Comparison of ENCODE assay signal across 34 cellular contexts in genomic region chr7:135859548-135859947, GRCh38.
DNase-seq lines count a peak whose midpoint lies in the region; ATAC-seq, FAIRE-seq and TF ChIP-seq lines count a peak whose summit lies in the region.
"Had no signal": no experiment of that assay in that cellular context is flagged by ENCODE, and none has a peak within 500 bp of the region (broad histone marks: within the 10 kb centered on the region; RNA-seq: fewer than 3 reads in every experiment).

No MANE protein-coding gene starts in this region.

- H3K36me3 Mint-ChIP-seq in astrocyte (ENCODE audit: low read depth, unreplicated experiment) = no peaks in the 10 kb centered on the region
- no peaks in the 10 kb centered on the region for H3K36me3 Mint-ChIP-seq in activated T-helper 17 cell treated with anti-CD3 and anti-CD28 coated beads, Interleukin-2, amount 50 U/mL, for 72 hours (ENCODE audit: low read depth)
- H3K36me3 Mint-ChIP-seq: activated CD8-positive, alpha-beta memory T cell treated with anti-CD3 and anti-CD28 coated beads, Interleukin-2, amount 10 ng/mL, durations not matched to agents 7 days and 5 days; CD8-positive, alpha-beta memory T cell; stimulated activated effector memory CD8-positive, alpha-beta T cell treated with anti-CD3 and anti-CD28 coated beads, Interleukin-12 subunit alpha, Interleukin-12 subunit beta, amount 100 ng/mL, for 72 hours; T-cell had no signal

- H3K27me3 Mint-ChIP-seq in astrocyte (ENCODE audit: low read depth, unreplicated experiment) = peaks cover 2% of the 10 kb centered on the region
- no peaks in the 10 kb centered on the region for H3K27me3 Mint-ChIP-seq in activated T-helper 17 cell treated with anti-CD3 and anti-CD28 coated beads, Interleukin-2, amount 50 U/mL, for 72 hours
- H3K27me3 Mint-ChIP-seq: activated CD8-positive, alpha-beta memory T cell treated with anti-CD3 and anti-CD28 coated beads, Interleukin-2, amount 10 ng/mL, durations not matched to agents 7 days and 5 days; T-cell had no signal

- no peak for FAIRE-seq in astrocyte (lab: Jason Lieb, UNC)
- FAIRE-seq: HTR-8/SVneo had no signal

- TF ChIP-seq CTCF in astrocyte (IDR thresholded peaks at IDR 0.05; ENCODE audit: insufficient read depth, low read depth, low read length) = no peak
- TF ChIP-seq CTCF in foreskin keratinocyte (conservative IDR thresholded peaks at IDR 0.05) = no peak

- H4K20me1 ChIP-seq in astrocyte (ENCODE audit: insufficient read depth, low read length) = no peaks in the 10 kb centered on the region

- H3K9ac ChIP-seq in astrocyte (ENCODE audit: low read length) = no peak overlapping the region

- peaks cover 3% of the 10 kb centered on the region for H3K9me3 Mint-ChIP-seq in astrocyte (ENCODE audit: unreplicated experiment)
- H3K9me3 Mint-ChIP-seq in activated T-helper 17 cell treated with anti-CD3 and anti-CD28 coated beads, Interleukin-2, amount 50 U/mL, for 72 hours = peaks cover 3% of the 10 kb centered on the region
- H3K9me3 Mint-ChIP-seq: CD8-positive, alpha-beta memory T cell had no signal

- H3K27ac ChIP-seq in astrocyte (ENCODE audit: low read depth, low read length) (no peak overlapping the region), foreskin keratinocyte (no peak overlapping the region)
- H3K27ac ChIP-seq: body of pancreas, hepatocyte, SJSA1, transverse colon had no signal

- H3K4me2 ChIP-seq in astrocyte (ENCODE audit: low read length) = no peak overlapping the region
- H3K4me2 ChIP-seq: hepatocyte had no signal

- no peak overlapping the region for H3K4me3 Mint-ChIP-seq in astrocyte (ENCODE audit: unreplicated experiment)
- no peak overlapping the region for H3K4me3 Mint-ChIP-seq in activated T-helper 17 cell treated with anti-CD3 and anti-CD28 coated beads, Interleukin-2, amount 50 U/mL, for 72 hours
- H3K4me3 Mint-ChIP-seq: activated CD8-positive, alpha-beta memory T cell treated with anti-CD3 and anti-CD28 coated beads, Interleukin-2, amount 10 ng/mL, durations not matched to agents 7 days and 5 days; activated T-cell treated with anti-CD3 and anti-CD28 coated beads, Interleukin-2, amount 50 U/mL, for 4 hours; CD8-positive, alpha-beta memory T cell; endodermal cell; nephron; stimulated activated effector memory CD8-positive, alpha-beta T cell treated with anti-CD3 and anti-CD28 coated beads, Interleukin-12 subunit alpha, Interleukin-12 subunit beta, amount 100 ng/mL, for 72 hours; T-cell had no signal

- H3K4me1 Mint-ChIP-seq in astrocyte (ENCODE audit: low read depth, unreplicated experiment) = peaks cover 7% of the 10 kb centered on the region
- peaks cover 7% of the 10 kb centered on the region for H3K4me1 Mint-ChIP-seq in activated T-helper 17 cell treated with anti-CD3 and anti-CD28 coated beads, Interleukin-2, amount 50 U/mL, for 72 hours
- H3K4me1 Mint-ChIP-seq: activated CD8-positive, alpha-beta memory T cell treated with anti-CD3 and anti-CD28 coated beads, Interleukin-2, amount 10 ng/mL, durations not matched to agents 7 days and 5 days had no signal

- no peak overlapping the region for H3K27ac Mint-ChIP-seq in astrocyte (ENCODE audit: unreplicated experiment)
- H3K27ac Mint-ChIP-seq in activated T-helper 17 cell treated with anti-CD3 and anti-CD28 coated beads, Interleukin-2, amount 50 U/mL, for 72 hours = no peak overlapping the region
- H3K27ac Mint-ChIP-seq: activated CD8-positive, alpha-beta memory T cell treated with anti-CD3 and anti-CD28 coated beads, Interleukin-2, amount 10 ng/mL, durations not matched to agents 7 days and 5 days; endodermal cell; nephron; stimulated activated effector memory CD8-positive, alpha-beta T cell treated with anti-CD3 and anti-CD28 coated beads, Interleukin-12 subunit alpha, Interleukin-12 subunit beta, amount 100 ng/mL, for 72 hours; T-cell had no signal

- ATAC-seq in foreskin keratinocyte (peak; percentile 24), HG03025 (IDR thresholded peaks at IDR 0.05; ENCODE audit: low FRiP score, unreplicated experiment) (no peak)
- no peak for ATAC-seq in activated T-helper 17 cell treated with anti-CD3 and anti-CD28 coated beads, Interleukin-2, amount 50 U/mL, for 72 hours (replicated peaks)
- ATAC-seq: activated CD8-positive, alpha-beta memory T cell treated with anti-CD3 and anti-CD28 coated beads, Interleukin-2, amount 10 ng/mL, durations not matched to agents 7 days and 5 days; activated T-cell treated with anti-CD3 and anti-CD28 coated beads, Interleukin-2, amount 50 U/mL, for 4 hours; body of pancreas; esophagus mucosa; left cardiac atrium; mucosa of descending colon; stimulated activated effector memory CD8-positive, alpha-beta T cell treated with anti-CD3 and anti-CD28 coated beads, Interleukin-12 subunit alpha, Interleukin-12 subunit beta, amount 100 ng/mL, for 72 hours; T-cell had no signal

- DNase-seq in Daoy (ENCODE audit: low read depth) = peak; percentile 58
- DNase-seq in HT1080 (ENCODE audit: low read depth) = peak; percentile 21
- peak; percentile 32 for DNase-seq in astrocyte (ENCODE audit: low read depth)
- DNase-seq in foreskin keratinocyte = no peak
- no peak for DNase-seq in DMS114 treated with DMSO at 0.1 percent for 48 hours (lab: John Stamatoyannopoulos, UW; ENCODE audit: unreplicated experiment)
- DNase-seq in T-helper 1 cell = no peak
- DNase-seq: activated CD4-positive, CD25-positive, alpha-beta regulatory T cell; activated CD8-positive, alpha-beta memory T cell treated with anti-CD3 and anti-CD28 coated beads, Interleukin-2, amount 10 ng/mL, durations not matched to agents 7 days and 5 days; activated T-cell treated with anti-CD3 and anti-CD28 coated beads, Interleukin-2, amount 50 U/mL, for 4 hours; body of pancreas; CD8-positive, alpha-beta memory T cell; cerebellar nuclear complex; dermis blood vessel endothelial cell; DMS 273 treated with DMSO at 0.1 percent for 48 hours; endodermal cell; GDM1; KG1; left cardiac atrium; mucosa of descending colon; MV-4-11; NCI-H146; NCI-H2107; NCI-H446; NCI-H748 treated with DMSO at 0.1 percent for 48 hours; T-cell; transverse colon had no signal

- no peak overlapping the region for H3K4me3 ChIP-seq in astrocyte (ENCODE audit: insufficient read depth, low read depth, low read length)
- H3K4me3 ChIP-seq: body of pancreas, hepatocyte, mucosa of descending colon, SJSA1, transverse colon had no signal

- H3K36me3 ChIP-seq in astrocyte (ENCODE audit: insufficient read depth, low read length) = no peaks in the 10 kb centered on the region
- H3K36me3 ChIP-seq: SJSA1, transverse colon had no signal

- no peak overlapping the region for H2AFZ ChIP-seq in astrocyte (ENCODE audit: low read depth, low read length)
- H2AFZ ChIP-seq: hepatocyte had no signal

- peaks cover 11% of the 10 kb centered on the region for H3K9me3 ChIP-seq in astrocyte (ENCODE audit: insufficient read depth, low read depth, low read length)
- H3K9me3 ChIP-seq: mucosa of descending colon, SJSA1, transverse colon had no signal

- H3K27me3 ChIP-seq in astrocyte (ENCODE audit: insufficient read depth, low read length) (no peaks in the 10 kb centered on the region), foreskin keratinocyte (no peaks in the 10 kb centered on the region)
- H3K27me3 ChIP-seq: body of pancreas, hepatocyte, SJSA1, transverse colon had no signal

- no peaks in the 10 kb centered on the region for H3K79me2 ChIP-seq in astrocyte (ENCODE audit: insufficient read depth, low read length)
- H3K79me2 ChIP-seq: hepatocyte had no signal

- H3K4me1 ChIP-seq in astrocyte (ENCODE audit: insufficient read depth, low read length) (peaks cover 12% of the 10 kb centered on the region), foreskin keratinocyte (peaks cover 17% of the 10 kb centered on the region)
- H3K4me1 ChIP-seq: body of pancreas, SJSA1 had no signal

Comparison
In these comparisons a context has a peak if more than half of its experiments do, and no peak if none do; other contexts are left out.
1. DNase-seq: peak in Daoy (single experiment), HT1080 (single experiment) and astrocyte (single experiment); none in foreskin keratinocyte (0 of 2), DMS114 treated with DMSO at 0.1 percent for 48 hours (single experiment) and T-helper 1 cell (0 of 5).